7 cellular contexts compared by ENCODE assay signal in genomic region chr7:26151096-26151495, GRCh38. TPM values are rescaled to one million over a fixed set of nuclear protein-coding genes. Genes with fewer than 3 reads are reported as not detected.
DNase-seq lines count a peak whose midpoint lies in the region; ATAC-seq and TF ChIP-seq lines count a peak whose summit lies in the region.

No MANE protein-coding gene starts in this region.

- 0 out of 2 replicates have a peak overlapping the region, but pooled peaks have one; percentile 80 for H2AFZ ChIP-seq in Loucy (ENCODE audit: low read length)

- 0 out of 2 replicates have a peak, but pooled peaks cover under 1% of the 10 kb centered on the region for H3K27me3 ChIP-seq in DOHH2 (ENCODE audit: control insufficient read depth, low read length)
- H3K27me3 ChIP-seq in Loucy (ENCODE audit: insufficient read depth, low read length, poor library complexity, severe bottlenecking): no peaks in the 10 kb centered on the region
- peaks cover 0 to 10% (median 0%) of the 10 kb centered on the region in 7 donors for H3K27me3 ChIP-seq in spleen (replicated peaks in 1 of 7)

- peaks cover 43% of the 10 kb centered on the region for H3K4me1 ChIP-seq in DOHH2 (ENCODE audit: control insufficient read depth, low read length)
- peaks cover 31% of the 10 kb centered on the region for H3K4me1 ChIP-seq in Loucy (ENCODE audit: insufficient read depth, low read length, poor library complexity, severe bottlenecking)
- H3K4me1 ChIP-seq in spleen: peaks cover 8 to 49% (median 43%) of the 10 kb centered on the region in 6 donors

- CTCF ChIA-PET in activated CD8-positive, alpha-beta T cell treated with anti-CD3 and anti-CD28 coated beads for 36 hours (lab: Charles Lee): interaction anchor here (1.1 to 2.9 kb wide), 5 partner anchors 11 to 72 kb away, joined by 3 to 20 read pairs (median 9); no protein-coding TSS in a partner anchor

- H3K4me2 ChIP-seq in DOHH2 (ENCODE audit: low read length): peak overlapping the region; percentile 97
- peak overlapping the region; percentile 77 for H3K4me2 ChIP-seq in Loucy (ENCODE audit: low read depth, low read length, poor library complexity, severe bottlenecking)

- no peak for TF ChIP-seq POLR2A in spleen (IDR thresholded peaks at IDR 0.05)

- H3K9ac ChIP-seq in Loucy (ENCODE audit: low read depth, low read length, poor library complexity, severe bottlenecking): no peak overlapping the region

- DNase-seq in activated CD8-positive, alpha-beta T cell treated with anti-CD3 and anti-CD28 coated beads for 36 hours: peak; percentile 53
- no peak for DNase-seq in natural killer cell
- DNase-seq in COLO829 (ENCODE audit: low spot score): no peak
- DNase-seq in spleen: no peak

- no peak for ATAC-seq in activated CD8-positive, alpha-beta T cell treated with anti-CD3 and anti-CD28 coated beads for 36 hours
- ATAC-seq in natural killer cell (no peak), GM18870 (IDR thresholded peaks at IDR 0.05; ENCODE audit: unreplicated experiment) (no peak)

- H3K9me2 ChIP-seq in DOHH2 (replicated peaks; ENCODE audit: control insufficient read depth, low read length) (no peaks in the 10 kb centered on the region; the same call in 1 of the 2 replicates), Loucy (replicated peaks; ENCODE audit: low read depth, low read length) (no peaks in the 10 kb centered on the region)

- H3K27ac ChIP-seq in DOHH2 (ENCODE audit: low read depth, low read length) (no peak overlapping the region), spleen (peak overlapping the region in 3 of 8 donors; percentile 74 to 89 (median 82))

- H3K27me3 Mint-ChIP-seq in activated CD8-positive, alpha-beta T cell treated with anti-CD3 and anti-CD28 coated beads for 36 hours: no peaks in the 10 kb centered on the region
- peaks cover 11 to 12% of the 10 kb centered on the region in 2 donors for H3K27me3 Mint-ChIP-seq in natural killer cell (ENCODE audit: low read depth in 2 of 2)

- intact Hi-C loops in activated CD8-positive, alpha-beta T cell treated with anti-CD3 and anti-CD28 coated beads for 36 hours (cut with micrococcal nuclease): loop anchor here (5.0 kb wide), 1 partner anchor 59 kb away; no protein-coding TSS in a partner anchor
- intact Hi-C loops in natural killer cell (cut with micrococcal nuclease) (no loop called here), spleen (cut with DNase I; ENCODE audit: low total_unique reads) (no loop called here)

- H3K79me2 ChIP-seq in DOHH2 (ENCODE audit: control insufficient read depth, low read length): peaks cover 41% of the 10 kb centered on the region
- no peaks in the 10 kb centered on the region for H3K79me2 ChIP-seq in Loucy (ENCODE audit: insufficient read depth, low read length)

- POLR2A ChIA-PET in activated CD8-positive, alpha-beta T cell treated with anti-CD3 and anti-CD28 coated beads for 36 hours (lab: Charles Lee): interaction anchor here (1.0 to 13.9 kb wide), 8 partner anchors 11 to 142 kb away, joined by 3 to 359 read pairs (median 10); partner anchors contain the start of genes CBX3 and HNRNPA2B1

- H4K20me1 ChIP-seq in DOHH2 (ENCODE audit: control insufficient read depth, insufficient read depth, low read depth, low read length) (no peaks in the 10 kb centered on the region), Loucy (ENCODE audit: insufficient read depth, low read length, poor library complexity, severe bottlenecking) (no peaks in the 10 kb centered on the region)

- peak overlapping the region; percentile 99 for H3K27ac Mint-ChIP-seq in activated CD8-positive, alpha-beta T cell treated with anti-CD3 and anti-CD28 coated beads for 36 hours
- H3K27ac Mint-ChIP-seq in natural killer cell: peak overlapping the region; percentile 47 to 82

- H3F3A ChIP-seq in DOHH2 (ENCODE audit: control insufficient read depth, insufficient read depth): peaks cover 15% of the 10 kb centered on the region
- no peaks in the 10 kb centered on the region for H3F3A ChIP-seq in Loucy (ENCODE audit: low read depth)

- TF ChIP-seq CTCF in DOHH2 (IDR thresholded peaks at IDR 0.05; ENCODE audit: low read depth, low read length, poor library complexity, severe bottlenecking) (no peak), Loucy (conservative IDR thresholded peaks at IDR 0.05; ENCODE audit: low read length) (no peak), natural killer cell (IDR thresholded peaks at IDR 0.05) (no peak), spleen (IDR thresholded peaks at IDR 0.05 in 8 of 11, conservative IDR thresholded peaks at IDR 0.05 in 3 of 11) (no peak)
- TF ChIP-seq CTCF in activated CD8-positive, alpha-beta T cell treated with anti-CD3 and anti-CD28 coated beads for 36 hours (IDR thresholded peaks at IDR 0.05): no peak

- peaks cover 26% of the 10 kb centered on the region for H3K36me3 Mint-ChIP-seq in activated CD8-positive, alpha-beta T cell treated with anti-CD3 and anti-CD28 coated beads for 36 hours (ENCODE audit: low read depth)
- no peaks in the 10 kb centered on the region for H3K36me3 Mint-ChIP-seq in natural killer cell

- peaks cover 41% of the 10 kb centered on the region for H3K4me1 Mint-ChIP-seq in activated CD8-positive, alpha-beta T cell treated with anti-CD3 and anti-CD28 coated beads for 36 hours (ENCODE audit: low read depth)
- H3K4me1 Mint-ChIP-seq in natural killer cell: peaks cover 28 to 33% of the 10 kb centered on the region in 2 donors

- 0 out of 2 replicates have a peak, but pooled peaks cover 5% of the 10 kb centered on the region for H3K36me3 ChIP-seq in DOHH2 (ENCODE audit: control insufficient read depth, low read length)
- no peaks in the 10 kb centered on the region for H3K36me3 ChIP-seq in Loucy (ENCODE audit: insufficient read depth, low read length)
- H3K36me3 ChIP-seq in spleen: no peaks in the 10 kb centered on the region

- H3K4me3 ChIP-seq in DOHH2 (ENCODE audit: low read length) (peak overlapping the region; percentile 74), Loucy (ENCODE audit: low read length, poor library complexity, severe bottlenecking) (peak overlapping the region; percentile 79), spleen (peak overlapping the region in 3 of 8 donors; percentile 58 to 96 (median 73))

- WGBS in spleen, 5 donors: 72 to 89% (median 80%) methylated on average over 5 of the region's 5 CpGs

- H3K9me3 ChIP-seq in DOHH2 (ENCODE audit: control insufficient read depth, insufficient read depth, low read length) (peaks cover 3% of the 10 kb centered on the region; the same call in 1 of the 2 replicates), Loucy (ENCODE audit: insufficient read depth, low read depth, low read length) (no peaks in the 10 kb centered on the region), spleen (no peaks in the 10 kb centered on the region)

- no peaks in the 10 kb centered on the region for H3K9me3 Mint-ChIP-seq in activated CD8-positive, alpha-beta T cell treated with anti-CD3 and anti-CD28 coated beads for 36 hours
- H3K9me3 Mint-ChIP-seq in natural killer cell: no peaks in the 10 kb centered on the region

- peak overlapping the region; percentile 86 for H3K4me3 Mint-ChIP-seq in activated CD8-positive, alpha-beta T cell treated with anti-CD3 and anti-CD28 coated beads for 36 hours
- H3K4me3 Mint-ChIP-seq in natural killer cell: peak overlapping the region; percentile 85

RNA-seq across cellular contexts. Expression of gene NFE2L3, which starts 0.9 kb away (rescaled TPM):
- 10 to 100 TPM; 21.5 to 22.6 TPM for total RNA-seq in activated CD8-positive, alpha-beta T cell treated with anti-CD3 and anti-CD28 coated beads for 36 hours
- total RNA-seq in natural killer cell (1 to 10 TPM in 1 of 3 donors, under 1 TPM in 2; 0.68 to 2.0 (median 1.00) TPM), spleen (10 to 100 TPM in 4 of 7 donors, 1 to 10 TPM in 3; 6.2 to 12.7 (median 10.1) TPM)
- polyA plus RNA-seq in spleen: 1 to 10 TPM; 4.9 to 6.5 (median 5.9) TPM

RNA-seq across cellular contexts. Expression of gene HNRNPA2B1, which starts 49.5 kb away (rescaled TPM):
- 100 to 1,000 TPM; 871 to 893 TPM for total RNA-seq in activated CD8-positive, alpha-beta T cell treated with anti-CD3 and anti-CD28 coated beads for 36 hours
- 100 to 1,000 TPM; 473 to 627 (median 585) TPM for total RNA-seq in natural killer cell
- 100 to 1,000 TPM; 267 to 549 (median 418) TPM for total RNA-seq in spleen
- 100 to 1,000 TPM; 509 to 690 (median 538) TPM for polyA plus RNA-seq in spleen

RNA-seq across cellular contexts. Expression of gene CBX3, which starts 50.4 kb away (rescaled TPM):
- total RNA-seq in activated CD8-positive, alpha-beta T cell treated with anti-CD3 and anti-CD28 coated beads for 36 hours: 100 to 1,000 TPM; 313 to 320 TPM
- total RNA-seq in natural killer cell (100 to 1,000 TPM; 103 to 126 (median 109) TPM), spleen (100 to 1,000 TPM in 3 of 7 donors, 10 to 100 TPM in 4; 87.3 to 114 (median 95.4) TPM)
- 100 to 1,000 TPM; 125 to 146 (median 133) TPM for polyA plus RNA-seq in spleen
